16 cellular contexts compared by ENCODE assay signal in the genomic region with DNA sequence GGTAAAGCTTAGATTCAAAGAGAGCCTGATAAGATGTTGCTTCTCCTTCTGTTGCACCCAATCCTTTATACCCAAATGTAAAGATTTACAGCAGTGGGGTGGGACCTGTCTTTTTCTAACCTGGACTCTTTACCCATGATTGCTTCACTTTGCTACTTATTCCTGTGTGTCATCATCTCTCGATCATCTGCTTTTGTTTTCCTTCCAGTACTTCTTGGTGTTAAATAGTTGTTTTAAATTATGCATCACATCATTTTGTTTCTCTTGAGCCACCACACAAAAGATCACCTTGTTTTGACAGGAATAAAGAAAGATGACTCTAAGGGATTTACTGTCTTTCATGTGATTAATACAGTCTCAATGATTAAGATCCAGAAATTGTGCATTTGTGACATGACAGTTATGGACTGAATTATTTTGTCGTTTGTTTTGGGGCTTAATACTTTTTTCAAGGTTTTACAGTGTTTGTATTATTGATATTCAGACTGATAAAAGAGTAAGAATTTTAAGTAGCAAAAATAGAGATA.
"Had no signal": no experiment of that assay in that cellular context is flagged by ENCODE, and none has a peak within 500 bp of the region (broad histone marks: within the 10 kb centered on the region; RNA-seq: fewer than 3 reads in every experiment).

No MANE protein-coding gene starts in this region.

- H3K36me3 ChIP-seq: cardiac muscle cell, right atrium auricular region, uterus had no signal

- H3K27me3 ChIP-seq: cardiac muscle cell, dorsolateral prefrontal cortex, esophagus muscularis mucosa, right atrium auricular region, tibial artery, uterus had no signal

- H3K27ac ChIP-seq: cardiac muscle cell, dorsolateral prefrontal cortex, esophagus muscularis mucosa, right atrium auricular region, tibial artery, uterus had no signal

- H3K9me3 ChIP-seq: esophagus muscularis mucosa, right atrium auricular region, tibial artery, uterus had no signal

- DNase-seq: activated CD4-positive, alpha-beta T cell treated with anti-CD3 and anti-CD28 coated beads, Interleukin-2, amount 50 U/mL, for 4 hours; activated naive CD4-positive, alpha-beta T cell treated with anti-CD3 and anti-CD28 coated beads, Interleukin-2, amount 10 ng/mL, durations not matched to agents 7 days and 5 days; dorsolateral prefrontal cortex; endodermal cell; foreskin melanocyte; nephron progenitor cell; occipital lobe; small intestine; stimulated activated CD4-positive, alpha-beta T cell treated with anti-CD3 and anti-CD28 coated beads, Interleukin-4, amount 100 ng/mL, for 24 hours; stimulated activated naive CD4-positive, alpha-beta T cell; tibial artery; uterus had no signal

- FAIRE-seq: astrocyte, small intestine had no signal

- H3K4me3 ChIP-seq: cardiac muscle cell, dorsolateral prefrontal cortex, esophagus muscularis mucosa, right atrium auricular region, tibial artery, uterus had no signal
